22 cellular contexts compared by ENCODE assay signal in the genomic region with DNA sequence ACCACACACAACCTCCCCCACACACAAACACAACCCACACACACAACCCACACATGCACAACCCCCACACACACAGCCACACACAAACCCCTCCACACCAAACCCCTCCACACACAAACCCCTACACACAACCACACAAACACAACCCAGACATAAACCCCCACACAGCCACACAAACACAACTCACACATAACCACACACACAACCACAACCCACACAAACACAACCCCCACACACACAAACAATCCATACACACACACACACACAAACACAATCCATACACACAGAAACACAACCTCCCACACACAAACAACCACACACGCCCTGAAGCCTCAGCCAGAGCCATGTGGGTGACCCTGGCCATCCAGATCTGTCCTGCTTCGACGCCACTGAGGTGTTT. TPM values are rescaled to one million over a fixed set of nuclear protein-coding genes. Genes with fewer than 3 reads are reported as not detected.
A peak's percentile ranks its signal among the peaks of the same experiment; 100 is the strongest.
DNase-seq lines count a peak whose midpoint lies in the region; ATAC-seq and TF ChIP-seq lines count a peak whose summit lies in the region.
"Had no signal": no experiment of that assay in that cellular context is flagged by ENCODE, and none has a peak within 500 bp of the region (broad histone marks: within the 10 kb centered on the region; RNA-seq: fewer than 3 reads in every experiment).

No MANE protein-coding gene starts in this region.

- ATAC-seq in T-helper 17 cell (no peak), gastrocnemius medialis (no peak), SK-N-SH treated with all-trans-retinoic acid at 6 μM for 48 hours (no peak)
- ATAC-seq in central memory CD8-positive, alpha-beta T cell (replicated peaks; ENCODE audit: extremely low read depth, poor library complexity, severe bottlenecking) = no peak

- peak overlapping the region; percentile 47 for H3K27ac Mint-ChIP-seq in activated CD4-positive, alpha-beta T cell treated with anti-CD3 and anti-CD28 coated beads, Interleukin-2, amount 10 ng/mL, durations not matched to agents 7 days and 5 days
- H3K27ac Mint-ChIP-seq in T-helper 17 cell = peak overlapping the region; percentile 79
- H3K27ac Mint-ChIP-seq in central memory CD8-positive, alpha-beta T cell (ENCODE audit: low read depth) = peak overlapping the region; percentile 85
- H3K27ac Mint-ChIP-seq: stimulated activated naive CD8-positive, alpha-beta T cell treated with anti-CD3 and anti-CD28 coated beads, Interleukin-15, Interleukin-2, amounts not matched to agents 100 ng/mL and 50 ng/mL, for 24 hours had no signal

- H3K4me1 Mint-ChIP-seq in activated CD4-positive, alpha-beta T cell treated with anti-CD3 and anti-CD28 coated beads, Interleukin-2, amount 10 ng/mL, durations not matched to agents 7 days and 5 days = peaks cover 25% of the 10 kb centered on the region
- H3K4me1 Mint-ChIP-seq in T-helper 17 cell = peaks cover 26% of the 10 kb centered on the region
- peaks cover 38% of the 10 kb centered on the region for H3K4me1 Mint-ChIP-seq in central memory CD8-positive, alpha-beta T cell

- POLR2A ChIA-PET in activated CD4-positive, alpha-beta T cell treated with anti-CD3 and anti-CD28 coated beads, Interleukin-2, amount 10 ng/mL, durations not matched to agents 7 days and 5 days (lab: Charles Lee) = no interaction called here

- DNase-seq in activated CD4-positive, alpha-beta T cell treated with anti-CD3 and anti-CD28 coated beads, Interleukin-2, amount 10 ng/mL, durations not matched to agents 7 days and 5 days = no peak
- no peak for DNase-seq in activated CD4-positive, alpha-beta T cell treated with anti-CD3 and anti-CD28 coated beads, Interleukin-2, amount 50 U/mL, for 1 hour
- DNase-seq in T-helper 17 cell (no peak), gastrocnemius medialis (no peak), D341Med (ENCODE audit: low spot score) (no peak)
- DNase-seq in central memory CD8-positive, alpha-beta T cell (ENCODE audit: low spot score in 2 of 2) = no peak
- no peak for DNase-seq in activated effector memory CD4-positive, alpha-beta T cell treated with Interleukin-2 at 50 U/mL for 16 hours
- DNase-seq: activated CD8-positive, alpha-beta memory T cell treated with anti-CD3 and anti-CD28 coated beads, Interleukin-2, amount 50 U/mL, for 4 hours; caudate nucleus; DMS53; effector CD8-positive, alpha-beta T cell; islet precursor cell; mammary epithelial cell; NCI-H1694; NK-92 treated with Interleukin-12 subunit alpha and Interleukin-12 subunit beta, amount 100 ng/mL, for 24 hours; retina; stimulated activated CD4-positive, alpha-beta T cell treated with anti-CD3 and anti-CD28 coated beads, Interleukin-15, amount 100 ng/mL, for 24 hours; T-helper 1 cell; WERI-Rb-1 had no signal

- intact Hi-C loops in gastrocnemius medialis (cut with DNase I; ENCODE audit: low total_unique reads) = loop anchor here (1.0 to 5.0 kb wide), 3 partner anchors 34 to 89 kb away; a partner anchor contains a TSS

- peaks cover 69 to 81% of the 10 kb centered on the region in 2 donors for H3K4me1 ChIP-seq in gastrocnemius medialis

- no peak overlapping the region for H3K4me3 ChIP-seq in gastrocnemius medialis

- H3K4me3 Mint-ChIP-seq in activated CD4-positive, alpha-beta T cell treated with anti-CD3 and anti-CD28 coated beads, Interleukin-2, amount 10 ng/mL, durations not matched to agents 7 days and 5 days = no peak overlapping the region
- H3K4me3 Mint-ChIP-seq in T-helper 17 cell = no peak overlapping the region
- no peak overlapping the region for H3K4me3 Mint-ChIP-seq in central memory CD8-positive, alpha-beta T cell
- H3K4me3 Mint-ChIP-seq: stimulated activated naive CD8-positive, alpha-beta T cell treated with anti-CD3 and anti-CD28 coated beads, Interleukin-15, Interleukin-2, amounts not matched to agents 100 ng/mL and 50 ng/mL, for 24 hours had no signal

- H3K9me3 Mint-ChIP-seq in activated CD4-positive, alpha-beta T cell treated with anti-CD3 and anti-CD28 coated beads, Interleukin-2, amount 10 ng/mL, durations not matched to agents 7 days and 5 days = no peaks in the 10 kb centered on the region
- no peaks in the 10 kb centered on the region for H3K9me3 Mint-ChIP-seq in central memory CD8-positive, alpha-beta T cell
- H3K9me3 Mint-ChIP-seq: stimulated activated naive CD8-positive, alpha-beta T cell treated with anti-CD3 and anti-CD28 coated beads, Interleukin-15, Interleukin-2, amounts not matched to agents 100 ng/mL and 50 ng/mL, for 24 hours had no signal

- TF ChIP-seq POLR2A in gastrocnemius medialis (IDR thresholded peaks at IDR 0.05) = no peak

- CTCF ChIA-PET in activated CD4-positive, alpha-beta T cell treated with anti-CD3 and anti-CD28 coated beads, Interleukin-2, amount 10 ng/mL, durations not matched to agents 7 days and 5 days (lab: Charles Lee) = interaction anchor here (2.4 kb wide), 1 partner anchor 10 kb away, joined by 7 read pairs; no protein-coding TSS in a partner anchor

- in situ Hi-C loops in gastrocnemius medialis (cut with MboI; ENCODE audit: low sequenced_read_pairs in 4 of 4) = loop anchor here in 3 of 4 donors (5.0 to 25.0 kb wide), 5 partner anchors 49 to 369 kb away; a partner anchor contains a TSS

- no peak for TF ChIP-seq CTCF in gastrocnemius medialis (IDR thresholded peaks at IDR 0.05 in 4 of 5, conservative IDR thresholded peaks at IDR 0.05 in 1 of 5)

- H3K9me3 ChIP-seq in T-helper 17 cell (ENCODE audit: control insufficient read depth, low read length, poor library complexity, severe bottlenecking) = no peaks in the 10 kb centered on the region
- no peaks in the 10 kb centered on the region for H3K9me3 ChIP-seq in gastrocnemius medialis

- peak overlapping the region; percentile 89 to 96 (median 94) for H3K27ac ChIP-seq in gastrocnemius medialis
- H3K27ac ChIP-seq: C4-2B, WERI-Rb-1 had no signal

- no peaks in the 10 kb centered on the region for H3K27me3 ChIP-seq in gastrocnemius medialis

- peaks cover 5% of the 10 kb centered on the region for H3K36me3 Mint-ChIP-seq in activated CD4-positive, alpha-beta T cell treated with anti-CD3 and anti-CD28 coated beads, Interleukin-2, amount 10 ng/mL, durations not matched to agents 7 days and 5 days (ENCODE audit: low read depth)
- no peaks in the 10 kb centered on the region for H3K36me3 Mint-ChIP-seq in T-helper 17 cell (ENCODE audit: low read depth)
- H3K36me3 Mint-ChIP-seq in central memory CD8-positive, alpha-beta T cell (ENCODE audit: insufficient read depth) = peaks cover 29% of the 10 kb centered on the region

- H3K36me3 ChIP-seq in gastrocnemius medialis = peaks cover 0 to 17% of the 10 kb centered on the region in 2 donors

- no peaks in the 10 kb centered on the region for H3K27me3 Mint-ChIP-seq in activated CD4-positive, alpha-beta T cell treated with anti-CD3 and anti-CD28 coated beads, Interleukin-2, amount 10 ng/mL, durations not matched to agents 7 days and 5 days
- H3K27me3 Mint-ChIP-seq in T-helper 17 cell = no peaks in the 10 kb centered on the region
- H3K27me3 Mint-ChIP-seq in central memory CD8-positive, alpha-beta T cell = no peaks in the 10 kb centered on the region
- H3K27me3 Mint-ChIP-seq: stimulated activated naive CD8-positive, alpha-beta T cell treated with anti-CD3 and anti-CD28 coated beads, Interleukin-15, Interleukin-2, amounts not matched to agents 100 ng/mL and 50 ng/mL, for 24 hours had no signal

TF ChIP-seq in SK-N-SH treated with all-trans-retinoic acid at 6 μM for 48 hours, 23 proteins besides CTCF, POLR2A, EP300 and RAD21:
- TF ChIP-seq ZC3H10 (CRISPR knock-in tag; IDR thresholded peaks at IDR 0.05) = no peak

RNA-seq across cellular contexts. Expression of a gene that starts 30.0 kb away (rescaled TPM):
- 10 to 100 TPM; 10.7 to 12.1 TPM for total RNA-seq in activated CD4-positive, alpha-beta T cell treated with anti-CD3 and anti-CD28 coated beads, Interleukin-2, amount 10 ng/mL, durations not matched to agents 7 days and 5 days
- total RNA-seq in T-helper 17 cell (10 to 100 TPM; 37.6 to 39.6 TPM), gastrocnemius medialis (10 to 100 TPM in 1 of 4 donors, 1 to 10 TPM in 3; 5.1 to 29.1 (median 7.8) TPM)

RNA-seq across cellular contexts. Expression of a gene that starts 48.8 kb away (rescaled TPM):
- 100 to 1,000 TPM; 112 to 123 TPM for total RNA-seq in activated CD4-positive, alpha-beta T cell treated with anti-CD3 and anti-CD28 coated beads, Interleukin-2, amount 10 ng/mL, durations not matched to agents 7 days and 5 days
- total RNA-seq in T-helper 17 cell (100 to 1,000 TPM; 112 to 113 TPM), gastrocnemius medialis (10 to 100 TPM; 24.7 to 65.2 (median 44.1) TPM)

RNA-seq across cellular contexts. Expression of a gene that starts 53.9 kb away (rescaled TPM):
- total RNA-seq in activated CD4-positive, alpha-beta T cell treated with anti-CD3 and anti-CD28 coated beads, Interleukin-2, amount 10 ng/mL, durations not matched to agents 7 days and 5 days = 10 to 100 TPM; 20.3 to 20.9 TPM
- total RNA-seq in T-helper 17 cell (10 to 100 TPM; 51.0 to 62.8 TPM), gastrocnemius medialis (10 to 100 TPM; 21.8 to 30.8 (median 27.3) TPM)
